11 cellular contexts compared by ENCODE assay signal in genomic region chr6:15880262-15880973, GRCh38.
DNase-seq lines count a peak whose midpoint lies in the region; ATAC-seq and TF ChIP-seq lines count a peak whose summit lies in the region.
"Had no signal": no experiment of that assay in that cellular context is flagged by ENCODE, and none has a peak within 500 bp of the region (broad histone marks: within the 10 kb centered on the region; RNA-seq: fewer than 3 reads in every experiment).

No MANE protein-coding gene starts in this region.

- no peaks in the 10 kb centered on the region for H3F3A ChIP-seq in GM23338 (replicated peaks; ENCODE audit: low read depth)

- intact Hi-C loops in activated CD4-positive, alpha-beta memory T cell treated with anti-CD3 and anti-CD28 coated beads for 36 hours (cut with micrococcal nuclease), result loop anchor here (1.0 to 2.0 kb wide), 3 partner anchors 20 to 189 kb away; no protein-coding TSS in a partner anchor
- intact Hi-C loops in activated T-helper 2 cell treated with anti-CD3 and anti-CD28 coated beads, Interferon-gamma antibody, Interleukin-2, Interleukin-4, amounts not matched to agents 10 μg/mL and 5 μg/mL and 100 μg/mL, durations not matched to agents 14 hours and 24 hours and 36 hours (cut with micrococcal nuclease), result loop anchor here (1.0 to 2.0 kb wide), 3 partner anchors 34 to 248 kb away; partner anchors contain the start of gene MYLIP

- no peak overlapping the region for H3K4me2 ChIP-seq in GM23338

- no peaks in the 10 kb centered on the region for H3K27me3 ChIP-seq in GM23338 (ENCODE audit: insufficient read depth)

- H3K9me2 ChIP-seq in GM23338 (ENCODE audit: insufficient read depth), result peaks cover 9% of the 10 kb centered on the region; the same call in 1 of the 2 replicates

- peaks cover 42% of the 10 kb centered on the region for H3K4me1 Mint-ChIP-seq in activated CD4-positive, alpha-beta memory T cell treated with anti-CD3 and anti-CD28 coated beads for 36 hours (ENCODE audit: low read depth)
- peaks cover 31% of the 10 kb centered on the region for H3K4me1 Mint-ChIP-seq in activated CD4-positive, alpha-beta memory T cell treated with anti-CD3 and anti-CD28 coated beads, Interleukin-2, amount 10 ng/mL, durations not matched to agents 7 days and 5 days
- no peaks in the 10 kb centered on the region for H3K4me1 Mint-ChIP-seq in GM23338
- H3K4me1 Mint-ChIP-seq in activated T-helper 2 cell treated with anti-CD3 and anti-CD28 coated beads, Interferon-gamma antibody, Interleukin-2, Interleukin-4, amounts not matched to agents 10 μg/mL and 5 μg/mL and 100 μg/mL, durations not matched to agents 14 hours and 24 hours and 36 hours (ENCODE audit: low read depth), result peaks cover 44% of the 10 kb centered on the region
- H3K4me1 Mint-ChIP-seq in stimulated activated effector memory CD8-positive, alpha-beta T cell treated with anti-CD3 and anti-CD28 coated beads, Interleukin-12 subunit alpha, Interleukin-12 subunit beta, amount 100 ng/mL, for 72 hours, result peaks cover 29% of the 10 kb centered on the region

- H3K36me3 ChIP-seq in GM23338 (ENCODE audit: insufficient read depth), result no peaks in the 10 kb centered on the region
- H3K36me3 ChIP-seq: lower lobe of right lung had no signal

- no peak overlapping the region for H3K4me3 ChIP-seq in GM23338
- H3K4me3 ChIP-seq: lower lobe of right lung had no signal

- H3K79me2 ChIP-seq in GM23338 (replicated peaks; ENCODE audit: insufficient read depth), result no peaks in the 10 kb centered on the region

- TF ChIP-seq CTCF in GM23338 (conservative IDR thresholded peaks at IDR 0.05; ENCODE audit: low read depth in 2 of 2), result peak in 1 of 2 experiments; percentile 21; a peak in 1 of 4 replicates

- peak overlapping the region; percentile 81 for H2AFZ ChIP-seq in GM23338

- no peaks in the 10 kb centered on the region for H3K4me1 ChIP-seq in GM23338 (ENCODE audit: insufficient read depth)

- no peak overlapping the region for H3K27ac ChIP-seq in GM23338 (ENCODE audit: low read depth)
- H3K27ac ChIP-seq: lower lobe of right lung had no signal

- POLR2A ChIA-PET in activated CD4-positive, alpha-beta memory T cell treated with anti-CD3 and anti-CD28 coated beads for 36 hours (lab: Charles Lee), result interaction anchor here (0.6 to 1.6 kb wide), 5 partner anchors 21 to 256 kb away, joined by 3 to 12 read pairs (median 5); partner anchors contain the start of gene MYLIP
- POLR2A ChIA-PET in activated CD4-positive, alpha-beta memory T cell treated with anti-CD3 and anti-CD28 coated beads, Interleukin-2, amount 10 ng/mL, durations not matched to agents 7 days and 5 days (lab: Charles Lee), result interaction anchor here (1.2 to 2.4 kb wide), 3 partner anchors 22 to 250 kb away, joined by 3 to 8 read pairs (median 4); partner anchors contain the start of gene MYLIP

- CTCF ChIA-PET in activated CD4-positive, alpha-beta memory T cell treated with anti-CD3 and anti-CD28 coated beads for 36 hours (lab: Charles Lee), result interaction anchor here (0.5 to 2.5 kb wide), 13 partner anchors 12 to 303 kb away, joined by 3 to 12 read pairs (median 4); partner anchors contain the start of gene MYLIP
- CTCF ChIA-PET in activated CD4-positive, alpha-beta memory T cell treated with anti-CD3 and anti-CD28 coated beads, Interleukin-2, amount 10 ng/mL, durations not matched to agents 7 days and 5 days (lab: Charles Lee), result interaction anchor here (0.6 to 1.1 kb wide), 3 partner anchors 32 to 693 kb away, joined by 3 to 5 read pairs (median 4); partner anchors contain the start of gene MYLIP

- peaks cover 4% of the 10 kb centered on the region for H3K27me3 Mint-ChIP-seq in activated CD4-positive, alpha-beta memory T cell treated with anti-CD3 and anti-CD28 coated beads for 36 hours
- H3K27me3 Mint-ChIP-seq in activated CD4-positive, alpha-beta memory T cell treated with anti-CD3 and anti-CD28 coated beads, Interleukin-2, amount 10 ng/mL, durations not matched to agents 7 days and 5 days, result peaks cover 4% of the 10 kb centered on the region
- peaks cover 2% of the 10 kb centered on the region for H3K27me3 Mint-ChIP-seq in GM23338 (ENCODE audit: insufficient read depth, low read depth, poor library complexity)
- H3K27me3 Mint-ChIP-seq in activated T-helper 2 cell treated with anti-CD3 and anti-CD28 coated beads, Interferon-gamma antibody, Interleukin-2, Interleukin-4, amounts not matched to agents 10 μg/mL and 5 μg/mL and 100 μg/mL, durations not matched to agents 14 hours and 24 hours and 36 hours (ENCODE audit: low read depth), result no peaks in the 10 kb centered on the region

- H3K4me3 Mint-ChIP-seq in activated CD4-positive, alpha-beta memory T cell treated with anti-CD3 and anti-CD28 coated beads for 36 hours, result no peak overlapping the region
- H3K4me3 Mint-ChIP-seq in activated CD4-positive, alpha-beta memory T cell treated with anti-CD3 and anti-CD28 coated beads, Interleukin-2, amount 10 ng/mL, durations not matched to agents 7 days and 5 days, result no peak overlapping the region
- no peak overlapping the region for H3K4me3 Mint-ChIP-seq in GM23338
- no peak overlapping the region for H3K4me3 Mint-ChIP-seq in activated T-helper 2 cell treated with anti-CD3 and anti-CD28 coated beads, Interferon-gamma antibody, Interleukin-2, Interleukin-4, amounts not matched to agents 10 μg/mL and 5 μg/mL and 100 μg/mL, durations not matched to agents 14 hours and 24 hours and 36 hours (ENCODE audit: low read depth)
- peak overlapping the region; percentile 46 for H3K4me3 Mint-ChIP-seq in stimulated activated effector memory CD8-positive, alpha-beta T cell treated with anti-CD3 and anti-CD28 coated beads, Interleukin-12 subunit alpha, Interleukin-12 subunit beta, amount 100 ng/mL, for 72 hours

- H4K20me1 ChIP-seq in GM23338 (replicated peaks; ENCODE audit: insufficient read depth), result no peaks in the 10 kb centered on the region

- ATAC-seq in GM23338, result no peak
- no peak for ATAC-seq in stimulated activated effector memory CD8-positive, alpha-beta T cell treated with anti-CD3 and anti-CD28 coated beads, Interleukin-12 subunit alpha, Interleukin-12 subunit beta, amount 100 ng/mL, for 72 hours
- ATAC-seq in HG02610 (IDR thresholded peaks at IDR 0.05; ENCODE audit: unreplicated experiment), result no peak
- no peak for ATAC-seq in GM21786 (IDR thresholded peaks at IDR 0.05; ENCODE audit: unreplicated experiment)

- H3K27ac Mint-ChIP-seq in activated CD4-positive, alpha-beta memory T cell treated with anti-CD3 and anti-CD28 coated beads for 36 hours, result peak overlapping the region; percentile 76
- H3K27ac Mint-ChIP-seq in activated CD4-positive, alpha-beta memory T cell treated with anti-CD3 and anti-CD28 coated beads, Interleukin-2, amount 10 ng/mL, durations not matched to agents 7 days and 5 days, result no peak overlapping the region
- no peak overlapping the region for H3K27ac Mint-ChIP-seq in GM23338
- H3K27ac Mint-ChIP-seq in activated T-helper 2 cell treated with anti-CD3 and anti-CD28 coated beads, Interferon-gamma antibody, Interleukin-2, Interleukin-4, amounts not matched to agents 10 μg/mL and 5 μg/mL and 100 μg/mL, durations not matched to agents 14 hours and 24 hours and 36 hours, result peak overlapping the region; percentile 68
- H3K27ac Mint-ChIP-seq in stimulated activated effector memory CD8-positive, alpha-beta T cell treated with anti-CD3 and anti-CD28 coated beads, Interleukin-12 subunit alpha, Interleukin-12 subunit beta, amount 100 ng/mL, for 72 hours, result peak overlapping the region; percentile 63

- no peak for DNase-seq in activated CD4-positive, alpha-beta memory T cell treated with anti-CD3 and anti-CD28 coated beads for 36 hours
- DNase-seq in activated CD4-positive, alpha-beta memory T cell treated with anti-CD3 and anti-CD28 coated beads, Interleukin-2, amount 10 ng/mL, durations not matched to agents 7 days and 5 days, result no peak
- no peak for DNase-seq in GM23338 (ENCODE audit: low spot score)
- no peak for DNase-seq in activated T-helper 2 cell treated with anti-CD3 and anti-CD28 coated beads, Interferon-gamma antibody, Interleukin-2, Interleukin-4, amounts not matched to agents 10 μg/mL and 5 μg/mL and 100 μg/mL, durations not matched to agents 14 hours and 24 hours and 36 hours (ENCODE audit: low spot score)
- DNase-seq in stimulated activated effector memory CD8-positive, alpha-beta T cell treated with anti-CD3 and anti-CD28 coated beads, Interleukin-12 subunit alpha, Interleukin-12 subunit beta, amount 100 ng/mL, for 72 hours (ENCODE audit: low spot score in 2 of 2), result no peak
- no peak for DNase-seq in glomerular visceral epithelial cell (ENCODE audit: extremely low spot score)
- DNase-seq: ACHN, activated gamma-delta T cell had no signal

- H3K9me3 Mint-ChIP-seq in activated CD4-positive, alpha-beta memory T cell treated with anti-CD3 and anti-CD28 coated beads for 36 hours, result no peaks in the 10 kb centered on the region
- H3K9me3 Mint-ChIP-seq in activated CD4-positive, alpha-beta memory T cell treated with anti-CD3 and anti-CD28 coated beads, Interleukin-2, amount 10 ng/mL, durations not matched to agents 7 days and 5 days, result no peaks in the 10 kb centered on the region
- H3K9me3 Mint-ChIP-seq in GM23338, result no peaks in the 10 kb centered on the region
- H3K9me3 Mint-ChIP-seq in activated T-helper 2 cell treated with anti-CD3 and anti-CD28 coated beads, Interferon-gamma antibody, Interleukin-2, Interleukin-4, amounts not matched to agents 10 μg/mL and 5 μg/mL and 100 μg/mL, durations not matched to agents 14 hours and 24 hours and 36 hours, result no peaks in the 10 kb centered on the region
- no peaks in the 10 kb centered on the region for H3K9me3 Mint-ChIP-seq in stimulated activated effector memory CD8-positive, alpha-beta T cell treated with anti-CD3 and anti-CD28 coated beads, Interleukin-12 subunit alpha, Interleukin-12 subunit beta, amount 100 ng/mL, for 72 hours

- no peaks in the 10 kb centered on the region for H3K36me3 Mint-ChIP-seq in activated CD4-positive, alpha-beta memory T cell treated with anti-CD3 and anti-CD28 coated beads for 36 hours
- H3K36me3 Mint-ChIP-seq in activated CD4-positive, alpha-beta memory T cell treated with anti-CD3 and anti-CD28 coated beads, Interleukin-2, amount 10 ng/mL, durations not matched to agents 7 days and 5 days (ENCODE audit: low read depth), result no peaks in the 10 kb centered on the region
- no peaks in the 10 kb centered on the region for H3K36me3 Mint-ChIP-seq in GM23338 (ENCODE audit: low read depth)
- no peaks in the 10 kb centered on the region for H3K36me3 Mint-ChIP-seq in activated T-helper 2 cell treated with anti-CD3 and anti-CD28 coated beads, Interferon-gamma antibody, Interleukin-2, Interleukin-4, amounts not matched to agents 10 μg/mL and 5 μg/mL and 100 μg/mL, durations not matched to agents 14 hours and 24 hours and 36 hours (ENCODE audit: low read depth)
- peaks cover 7% of the 10 kb centered on the region for H3K36me3 Mint-ChIP-seq in stimulated activated effector memory CD8-positive, alpha-beta T cell treated with anti-CD3 and anti-CD28 coated beads, Interleukin-12 subunit alpha, Interleukin-12 subunit beta, amount 100 ng/mL, for 72 hours

TF ChIP-seq in GM23338, 12 proteins besides CTCF, POLR2A, EP300 and RAD21 (continues in another document):
- TF ChIP-seq EZH2phosphoT487 (IDR thresholded peaks at IDR 0.05; ENCODE audit: unreplicated experiment), result no peak

Comparison
In these comparisons a context has a peak if more than half of its experiments do, and no peak if none do; other contexts are left out.
1. H3K27ac Mint-ChIP-seq: peak in activated CD4-positive, alpha-beta memory T cell treated with anti-CD3 and anti-CD28 coated beads for 36 hours (single experiment), activated T-helper 2 cell treated with anti-CD3 and anti-CD28 coated beads, Interferon-gamma antibody, Interleukin-2, Interleukin-4, amounts not matched to agents 10 μg/mL and 5 μg/mL and 100 μg/mL, durations not matched to agents 14 hours and 24 hours and 36 hours (single experiment) and stimulated activated effector memory CD8-positive, alpha-beta T cell treated with anti-CD3 and anti-CD28 coated beads, Interleukin-12 subunit alpha, Interleukin-12 subunit beta, amount 100 ng/mL, for 72 hours (single experiment); none in activated CD4-positive, alpha-beta memory T cell treated with anti-CD3 and anti-CD28 coated beads, Interleukin-2, amount 10 ng/mL, durations not matched to agents 7 days and 5 days (single experiment) and GM23338 (single experiment).